Comparison of ENCODE assay signal across 28 cellular contexts in genomic region chr10:12660812-12661211, GRCh38.
DNase-seq lines count a peak whose midpoint lies in the region; ATAC-seq, FAIRE-seq and TF ChIP-seq lines count a peak whose summit lies in the region.
"Had no signal": no experiment of that assay in that cellular context is flagged by ENCODE, and none has a peak within 500 bp of the region (broad histone marks: within the 10 kb centered on the region; RNA-seq: fewer than 3 reads in every experiment).

No MANE protein-coding gene starts in this region.

- no peaks in the 10 kb centered on the region for H3K27me3 Mint-ChIP-seq in activated T-helper 17 cell treated with anti-CD3 and anti-CD28 coated beads, Interleukin-2, amount 50 U/mL, for 72 hours
- no peaks in the 10 kb centered on the region for H3K27me3 Mint-ChIP-seq in activated T-helper 2 cell treated with anti-CD3 and anti-CD28 coated beads, Interferon-gamma antibody, Interleukin-2, Interleukin-4, amounts not matched to agents 10 μg/mL and 5 μg/mL and 100 μg/mL, durations not matched to agents 14 hours and 24 hours and 36 hours (ENCODE audit: low read depth)
- H3K27me3 Mint-ChIP-seq: B cell; CD4-positive, alpha-beta T cell had no signal

- H3K56ac ChIP-seq in IMR-90 (ENCODE audit: extremely low read depth, insufficient read depth, low read length), result no peak overlapping the region

- H3K36me3 Mint-ChIP-seq in activated T-helper 17 cell treated with anti-CD3 and anti-CD28 coated beads, Interleukin-2, amount 50 U/mL, for 72 hours (ENCODE audit: low read depth), result no peaks in the 10 kb centered on the region
- no peaks in the 10 kb centered on the region for H3K36me3 Mint-ChIP-seq in activated T-helper 2 cell treated with anti-CD3 and anti-CD28 coated beads, Interferon-gamma antibody, Interleukin-2, Interleukin-4, amounts not matched to agents 10 μg/mL and 5 μg/mL and 100 μg/mL, durations not matched to agents 14 hours and 24 hours and 36 hours (ENCODE audit: low read depth)

- in situ Hi-C loops in IMR-90 (cut with MboI; ENCODE audit: low sequenced_read_pairs), result no loop called here

- CTCF ChIA-PET in A549 (lab: Yijun Ruan, JAX) (interaction anchor here (0.9 kb wide), 1 partner anchor 51 kb away, joined by 4 read pairs; no protein-coding TSS in a partner anchor), IMR-90 (lab: Yijun Ruan, JAX) (interaction anchor here (0.6 kb wide), 1 partner anchor 446 kb away, joined by 4 read pairs; no protein-coding TSS in a partner anchor)

- peak; percentile 59 for FAIRE-seq in A549 (lab: Jason Lieb, UNC)
- peak; percentile 74 for FAIRE-seq in D721Med (lab: Jason Lieb, UNC)
- FAIRE-seq: A204.1, GM12878, GM12892, GM19239 had no signal

- TF ChIP-seq CTCF in A549 (IDR thresholded peaks at IDR 0.05) (no peak), D721Med (IDR thresholded peaks at IDR 0.05; ENCODE audit: insufficient read depth, missing control alignments) (no peak), IMR-90 (conservative IDR thresholded peaks at IDR 0.05; ENCODE audit: low read depth, low read length) (no peak)

- H3K4ac ChIP-seq in IMR-90 (ENCODE audit: low read depth, low read length), result no peak overlapping the region

- H3K79me1 ChIP-seq in IMR-90 (ENCODE audit: low read depth in 1 of 2, low read length in 2 of 2), result no peaks in the 10 kb centered on the region

- no peak overlapping the region for H2AFZ ChIP-seq in IMR-90 (replicated peaks; ENCODE audit: low read length, poor library complexity)

- H3K4me3 ChIP-seq in A549 (no peak overlapping the region), IMR-90 (ENCODE audit: insufficient read depth, low read depth, low read length) (no peak overlapping the region)
- H3K4me3 ChIP-seq: BLaER1 treated with 17β-estradiol and CSF1 and Interleukin-3, amounts not matched to agents 10 nM and 100 nM; GM12878 had no signal

- no peak overlapping the region for H2AK5ac ChIP-seq in IMR-90 (ENCODE audit: low read depth, low read length)

- no peak overlapping the region for H2BK120ac ChIP-seq in IMR-90 (ENCODE audit: low read depth, low read length)

- peaks cover 13% of the 10 kb centered on the region for H3K4me1 Mint-ChIP-seq in activated T-helper 17 cell treated with anti-CD3 and anti-CD28 coated beads, Interleukin-2, amount 50 U/mL, for 72 hours
- H3K4me1 Mint-ChIP-seq in activated T-helper 2 cell treated with anti-CD3 and anti-CD28 coated beads, Interferon-gamma antibody, Interleukin-2, Interleukin-4, amounts not matched to agents 10 μg/mL and 5 μg/mL and 100 μg/mL, durations not matched to agents 14 hours and 24 hours and 36 hours (ENCODE audit: low read depth), result peaks cover 13% of the 10 kb centered on the region

- H3K4me2 ChIP-seq in A549 (no peak overlapping the region), IMR-90 (ENCODE audit: low read depth, low read length) (no peak overlapping the region)

- H3K4me3 Mint-ChIP-seq in activated T-helper 17 cell treated with anti-CD3 and anti-CD28 coated beads, Interleukin-2, amount 50 U/mL, for 72 hours, result no peak overlapping the region
- H3K4me3 Mint-ChIP-seq in activated T-helper 2 cell treated with anti-CD3 and anti-CD28 coated beads, Interferon-gamma antibody, Interleukin-2, Interleukin-4, amounts not matched to agents 10 μg/mL and 5 μg/mL and 100 μg/mL, durations not matched to agents 14 hours and 24 hours and 36 hours (ENCODE audit: low read depth), result no peak overlapping the region
- H3K4me3 Mint-ChIP-seq: B cell; CD4-positive, alpha-beta T cell; CD8-positive, alpha-beta T cell had no signal

- H4K91ac ChIP-seq in IMR-90 (ENCODE audit: insufficient read depth, low read depth, low read length), result no peak overlapping the region

- H3K36me3 ChIP-seq in IMR-90 (ENCODE audit: control insufficient read depth, insufficient read depth, low read length), result no peaks in the 10 kb centered on the region
- H3K36me3 ChIP-seq: BLaER1 treated with 17β-estradiol and CSF1 and Interleukin-3, amounts not matched to agents 10 nM and 100 nM had no signal

- H3K9me3 Mint-ChIP-seq in activated T-helper 17 cell treated with anti-CD3 and anti-CD28 coated beads, Interleukin-2, amount 50 U/mL, for 72 hours, result no peaks in the 10 kb centered on the region
- H3K9me3 Mint-ChIP-seq in activated T-helper 2 cell treated with anti-CD3 and anti-CD28 coated beads, Interferon-gamma antibody, Interleukin-2, Interleukin-4, amounts not matched to agents 10 μg/mL and 5 μg/mL and 100 μg/mL, durations not matched to agents 14 hours and 24 hours and 36 hours, result no peaks in the 10 kb centered on the region
- H3K9me3 Mint-ChIP-seq: CD4-positive, alpha-beta T cell; CD8-positive, alpha-beta T cell had no signal

- H3K14ac ChIP-seq in IMR-90 (replicated peaks; ENCODE audit: low read depth, low read length), result no peak overlapping the region

- no peak overlapping the region for H3K23ac ChIP-seq in IMR-90 (ENCODE audit: low read depth, low read length)

- H3K4me1 ChIP-seq in A549 (peaks cover 13% of the 10 kb centered on the region), IMR-90 (ENCODE audit: control insufficient read depth, insufficient read depth, low read length) (no peaks in the 10 kb centered on the region)
- H3K4me1 ChIP-seq: Caco-2 had no signal

- H2BK5ac ChIP-seq in IMR-90 (ENCODE audit: low read depth, low read length, poor library complexity, severe bottlenecking), result no peak overlapping the region

- ATAC-seq in A549 (no peak), IMR-90 (ENCODE audit: low read depth) (no peak), SK-N-SH treated with all-trans-retinoic acid at 6 μM for 48 hours (no peak), HG02798 (IDR thresholded peaks at IDR 0.05; ENCODE audit: poor library complexity, unreplicated experiment) (no peak)
- ATAC-seq in activated T-helper 17 cell treated with anti-CD3 and anti-CD28 coated beads, Interleukin-2, amount 50 U/mL, for 72 hours (replicated peaks), result no peak
- ATAC-seq: CD8-positive, alpha-beta T cell; GM12878 had no signal

- peak overlapping the region; percentile 18 for H3K27ac Mint-ChIP-seq in activated T-helper 17 cell treated with anti-CD3 and anti-CD28 coated beads, Interleukin-2, amount 50 U/mL, for 72 hours
- H3K27ac Mint-ChIP-seq in activated T-helper 2 cell treated with anti-CD3 and anti-CD28 coated beads, Interferon-gamma antibody, Interleukin-2, Interleukin-4, amounts not matched to agents 10 μg/mL and 5 μg/mL and 100 μg/mL, durations not matched to agents 14 hours and 24 hours and 36 hours, result no peak overlapping the region
- H3K27ac Mint-ChIP-seq: B cell; CD4-positive, alpha-beta T cell; CD8-positive, alpha-beta T cell had no signal

- H3K9ac ChIP-seq in IMR-90 (ENCODE audit: low read depth, low read length), result no peak overlapping the region
- H3K9ac ChIP-seq: BLaER1 treated with 17β-estradiol and CSF1 and Interleukin-3, amounts not matched to agents 10 nM and 100 nM had no signal

- H3K18ac ChIP-seq in IMR-90 (ENCODE audit: low read depth, low read length), result no peak overlapping the region

- no peak overlapping the region for H2BK15ac ChIP-seq in IMR-90 (ENCODE audit: low read depth, low read length)

- H4K8ac ChIP-seq in IMR-90 (ENCODE audit: low read depth in 2 of 2, low read length in 2 of 2), result no peak overlapping the region

- dilution Hi-C loops in IMR-90 (cut with HindIII; ENCODE audit: low sequenced_read_pairs, unreplicated experiment), result no loop called here

- TF ChIP-seq RAD21 in A549 (conservative IDR thresholded peaks at IDR 0.05 in 1 of 2, IDR thresholded peaks at IDR 0.05 in 1 of 2), result no peak
- no peak for TF ChIP-seq RAD21 in IMR-90 (IDR thresholded peaks at IDR 0.05; ENCODE audit: low read length)

- H3K27me3 ChIP-seq in IMR-90 (ENCODE audit: control insufficient read depth, insufficient read depth, low read length), result no peaks in the 10 kb centered on the region
- H3K27me3 ChIP-seq: BLaER1 treated with 17β-estradiol and CSF1 and Interleukin-3, amounts not matched to agents 10 nM and 100 nM had no signal

- 95% methylated on average over 3 of the region's 3 CpGs for WGBS in A549 (ENCODE audit: missing lambda C conversion rate)
- no CpG with 5 or more reads among the region's 3 CpGs for WGBS in IMR-90 (ENCODE audit: extremely low coverage in 2 of 2, insufficient read length in 1 of 2), 2 experiments

- H3K27ac ChIP-seq in A549, result no peak overlapping the region
- H3K27ac ChIP-seq in IMR-90 (ENCODE audit: insufficient read depth, low read length), result no peak overlapping the region
- H3K27ac ChIP-seq: BLaER1 treated with 17β-estradiol and CSF1 and Interleukin-3, amounts not matched to agents 10 nM and 100 nM; C4-2B had no signal

- no peaks in the 10 kb centered on the region for H4K20me1 ChIP-seq in IMR-90 (ENCODE audit: insufficient read depth, low read length)

- intact Hi-C loops in IMR-90 (cut with micrococcal nuclease), result no loop called here
- intact Hi-C loops in activated T-helper 2 cell treated with anti-CD3 and anti-CD28 coated beads, Interferon-gamma antibody, Interleukin-2, Interleukin-4, amounts not matched to agents 10 μg/mL and 5 μg/mL and 100 μg/mL, durations not matched to agents 14 hours and 24 hours and 36 hours (cut with micrococcal nuclease), result no loop called here

- DNase-seq in A549 (ENCODE audit: low read depth in 1 of 2, low spot score in 1 of 2) (no peak), D721Med (ENCODE audit: insufficient read length, low spot score) (no peak), IMR-90 (no peak), NCI-H1092 treated with DMSO at 0.1 percent for 48 hours (lab: John Stamatoyannopoulos, UW) (no peak)
- DNase-seq in activated T-helper 2 cell treated with anti-CD3 and anti-CD28 coated beads, Interferon-gamma antibody, Interleukin-2, Interleukin-4, amounts not matched to agents 10 μg/mL and 5 μg/mL and 100 μg/mL, durations not matched to agents 14 hours and 24 hours and 36 hours (ENCODE audit: low spot score), result no peak
- DNase-seq: 8988T; AML-193; Caco-2; Calu3; CD4-positive, alpha-beta T cell; CD8-positive, alpha-beta T cell; DMS 273 treated with DMSO at 0.1 percent for 48 hours; DMS153; DMS53; DMS79; DND-41; EL; GDM1 had no signal

- H4K5ac ChIP-seq in IMR-90 (ENCODE audit: low read depth, low read length), result no peak overlapping the region

- no peaks in the 10 kb centered on the region for H3K9me3 ChIP-seq in A549
- H3K9me3 ChIP-seq in IMR-90 (ENCODE audit: control insufficient read depth, insufficient read depth, low read length), result no peaks in the 10 kb centered on the region
- H3K9me3 ChIP-seq: BLaER1 treated with 17β-estradiol and CSF1 and Interleukin-3, amounts not matched to agents 10 nM and 100 nM; Caco-2 had no signal

- H2AK9ac ChIP-seq in IMR-90 (replicated peaks; ENCODE audit: low read depth, low read length, poor library complexity), result no peak overlapping the region

- no peaks in the 10 kb centered on the region for H3K9me1 ChIP-seq in IMR-90 (ENCODE audit: insufficient read depth, low read length)

- no peak for TF ChIP-seq EP300 in A549 (IDR thresholded peaks at IDR 0.05)

- TF ChIP-seq POLR2A in A549 (IDR thresholded peaks at IDR 0.05; ENCODE audit: low read length), result no peak
- TF ChIP-seq POLR2A in IMR-90 (IDR thresholded peaks at IDR 0.05; ENCODE audit: low read depth, low read length), result no peak

- POLR2A ChIA-PET in A549 (lab: Yijun Ruan, JAX), result no interaction called here
- POLR2A ChIA-PET in IMR-90 (lab: Charles Lee; ENCODE audit: unreplicated experiment), result no interaction called here

- no peak overlapping the region for H2BK20ac ChIP-seq in IMR-90 (ENCODE audit: low read depth, low read length)

- BruUV-seq in IMR-90 (replicated peaks; lab: Mats Ljungman, UMichigan), result no TSS peak

TF ChIP-seq in IMR-90, 13 proteins besides CTCF, POLR2A, EP300 and RAD21 (continues in another document):
- no peak for TF ChIP-seq CEBPB (IDR thresholded peaks at IDR 0.05; ENCODE audit: low read depth, low read length)
